ENCODE assay signal across 1 cellular context in genomic region chr16:27368358-27368722, GRCh38.
TF ChIP-seq lines count a peak whose summit lies in the region.

No MANE protein-coding gene starts in this region.

TF ChIP-seq in K562, 482 proteins besides CTCF, POLR2A, EP300 and RAD21:
- no peak for TF ChIP-seq ZNF444 (CRISPR knock-in tag; IDR thresholded peaks at IDR 0.05)
- TF ChIP-seq TBL1XR1 (IDR thresholded peaks at IDR 0.05; ENCODE audit: low read length in 2 of 2): no peak
- no peak for TF ChIP-seq COPS2 (conservative IDR thresholded peaks at IDR 0.05)
- no peak for TF ChIP-seq ZNF354B (CRISPR knock-in tag; IDR thresholded peaks at IDR 0.05)
- TF ChIP-seq RBM25 (IDR thresholded peaks at IDR 0.05; ENCODE audit: low read depth, low read length, severe bottlenecking): peak; percentile 69
- TF ChIP-seq ZFP36 (IDR thresholded peaks at IDR 0.05; ENCODE audit: low read depth, low read length, partially characterized antibody): peak; percentile 72
- TF ChIP-seq, protein P1, sequence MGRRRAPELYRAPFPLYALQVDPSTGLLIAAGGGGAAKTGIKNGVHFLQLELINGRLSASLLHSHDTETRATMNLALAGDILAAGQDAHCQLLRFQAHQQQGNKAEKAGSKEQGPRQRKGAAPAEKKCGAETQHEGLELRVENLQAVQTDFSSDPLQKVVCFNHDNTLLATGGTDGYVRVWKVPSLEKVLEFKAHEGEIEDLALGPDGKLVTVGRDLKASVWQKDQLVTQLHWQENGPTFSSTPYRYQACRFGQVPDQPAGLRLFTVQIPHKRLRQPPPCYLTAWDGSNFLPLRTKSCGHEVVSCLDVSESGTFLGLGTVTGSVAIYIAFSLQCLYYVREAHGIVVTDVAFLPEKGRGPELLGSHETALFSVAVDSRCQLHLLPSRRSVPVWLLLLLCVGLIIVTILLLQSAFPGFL (CRISPR knock-in tag; IDR thresholded peaks at IDR 0.05): no peak
TF ChIP-seq in K562: peak in this region for 2.
